In genomic region chr17:51289776-51290175, GRCh38 we compare ENCODE assay signal across 21 cellular contexts.
"Had no signal": no experiment of that assay in that cellular context is flagged by ENCODE, and none has a peak within 500 bp of the region (broad histone marks: within the 10 kb centered on the region; RNA-seq: fewer than 3 reads in every experiment).

No MANE protein-coding gene starts in this region.

- H3K27ac ChIP-seq: coronary artery, heart right ventricle, ovary, prostate gland, right atrium auricular region, spleen, tibial artery had no signal

- H3K9me3 ChIP-seq: ovary, prostate gland, right atrium auricular region, tibial artery had no signal

- H3K4me3 Mint-ChIP-seq: activated CD4-positive, alpha-beta T cell treated with anti-CD3 and anti-CD28 coated beads for 36 hours; activated naive CD4-positive, alpha-beta T cell treated with anti-CD3 and anti-CD28 coated beads, Interleukin-2, amount 10 ng/mL, durations not matched to agents 7 days and 5 days; naive thymus-derived CD4-positive, alpha-beta T cell; WTC11 had no signal

- ATAC-seq: activated CD4-positive, alpha-beta T cell treated with anti-CD3 and anti-CD28 coated beads for 36 hours; heart right ventricle; naive thymus-derived CD4-positive, alpha-beta T cell; WTC11 had no signal

- DNase-seq: activated CD4-positive, alpha-beta T cell treated with anti-CD3 and anti-CD28 coated beads for 36 hours; activated CD4-positive, alpha-beta T cell treated with anti-CD3 and anti-CD28 coated beads, Interleukin-2, amount 50 U/mL, for 4 hours; activated CD8-positive, alpha-beta memory T cell treated with anti-CD3 and anti-CD28 coated beads for 24 hours; activated CD8-positive, alpha-beta memory T cell treated with anti-CD3 and anti-CD28 coated beads, Interleukin-2, amount 50 U/mL, for 4 hours; activated effector memory CD4-positive, alpha-beta T cell treated with anti-CD3 and anti-CD28 coated beads, Interleukin-2, amount 50 U/mL, for 16 hours; activated naive CD4-positive, alpha-beta T cell treated with anti-CD3 and anti-CD28 coated beads, Interleukin-2, amount 10 ng/mL, durations not matched to agents 7 days and 5 days; amygdala; cerebellar nuclear complex; heart right ventricle; kidney; naive thymus-derived CD4-positive, alpha-beta T cell; ovary; spleen; stimulated activated CD4-positive, alpha-beta T cell treated with anti-CD3 and anti-CD28 coated beads, Interleukin-4, amount 100 ng/mL, for 1 hour; stimulated activated naive CD4-positive, alpha-beta T cell treated with Interleukin-2 at 50 U/mL for 16 hours; T1000; tibial artery had no signal

- H3K27me3 Mint-ChIP-seq: activated CD4-positive, alpha-beta T cell treated with anti-CD3 and anti-CD28 coated beads for 36 hours; activated naive CD4-positive, alpha-beta T cell treated with anti-CD3 and anti-CD28 coated beads, Interleukin-2, amount 10 ng/mL, durations not matched to agents 7 days and 5 days; naive thymus-derived CD4-positive, alpha-beta T cell had no signal

- H3K9me3 Mint-ChIP-seq: activated naive CD4-positive, alpha-beta T cell treated with anti-CD3 and anti-CD28 coated beads, Interleukin-2, amount 10 ng/mL, durations not matched to agents 7 days and 5 days; WTC11 had no signal

- H3K27ac Mint-ChIP-seq: activated CD4-positive, alpha-beta T cell treated with anti-CD3 and anti-CD28 coated beads for 36 hours; activated naive CD4-positive, alpha-beta T cell treated with anti-CD3 and anti-CD28 coated beads, Interleukin-2, amount 10 ng/mL, durations not matched to agents 7 days and 5 days; WTC11 had no signal
